In genomic region chr4:65416875-65417274, GRCh38 we compare ENCODE assay signal across 9 cellular contexts.
DNase-seq lines count a peak whose midpoint lies in the region; ATAC-seq and TF ChIP-seq lines count a peak whose summit lies in the region.
"Had no signal": no experiment of that assay in that cellular context is flagged by ENCODE, and none has a peak within 500 bp of the region (broad histone marks: within the 10 kb centered on the region; RNA-seq: fewer than 3 reads in every experiment).

No MANE protein-coding gene starts in this region.

- H2AFZ ChIP-seq in hepatocyte, result no peak overlapping the region

- WGBS in hepatocyte (ENCODE audit: low lambda C conversion rate, missing lambda C conversion rate), result 53% methylated on average over 3 of the region's 3 CpGs

- H3K4me3 ChIP-seq in BE2C (ENCODE audit: low read depth, low read length) (no peak overlapping the region), adipocyte (ENCODE audit: low read length) (no peak overlapping the region), hepatocyte (no peak overlapping the region)

- H3K27me3 ChIP-seq in BE2C (no peaks in the 10 kb centered on the region), adipocyte (replicated peaks; ENCODE audit: control insufficient read depth, insufficient read depth, low read length) (no peaks in the 10 kb centered on the region), hepatocyte (no peaks in the 10 kb centered on the region)

- no peaks in the 10 kb centered on the region for H4K20me1 ChIP-seq in hepatocyte (ENCODE audit: insufficient read depth, poor library complexity, severe bottlenecking)

- H3K9me3 ChIP-seq in BE2C, result no peaks in the 10 kb centered on the region
- no peaks in the 10 kb centered on the region for H3K9me3 ChIP-seq in adipocyte (ENCODE audit: control insufficient read depth, low read length)
- H3K9me3 ChIP-seq in hepatocyte (ENCODE audit: low read depth), result no peaks in the 10 kb centered on the region

- ATAC-seq in GM18870 (IDR thresholded peaks at IDR 0.05; ENCODE audit: unreplicated experiment), result no peak

- no peak for TF ChIP-seq CTCF in BE2C (IDR thresholded peaks at IDR 0.05; ENCODE audit: low read depth, low read length)
- no peak for TF ChIP-seq CTCF in hepatocyte (IDR thresholded peaks at IDR 0.05; ENCODE audit: poor library complexity)

- no peaks in the 10 kb centered on the region for H3K9me2 ChIP-seq in hepatocyte (replicated peaks; ENCODE audit: insufficient read depth)

- H3K4me1 ChIP-seq in BE2C (peaks cover 8% of the 10 kb centered on the region), adipocyte (ENCODE audit: control insufficient read depth, insufficient read depth, low read length) (no peaks in the 10 kb centered on the region), hepatocyte (ENCODE audit: insufficient read depth) (no peaks in the 10 kb centered on the region)

- no peak overlapping the region for H3K9ac ChIP-seq in adipocyte (ENCODE audit: low read length)

- H3K36me3 ChIP-seq in BE2C, result no peaks in the 10 kb centered on the region
- H3K36me3 ChIP-seq in adipocyte (ENCODE audit: control insufficient read depth, insufficient read depth, low read length, severe bottlenecking), result no peaks in the 10 kb centered on the region
- H3K36me3 ChIP-seq in hepatocyte (replicated peaks; ENCODE audit: insufficient read depth, low read depth), result no peaks in the 10 kb centered on the region

- H3K27ac ChIP-seq in hepatocyte, result no peak overlapping the region

- DNase-seq in BE2C (peak; percentile 33), NCI-H1105 (lab: John Stamatoyannopoulos, UW) (peak; percentile 91), adipocyte (ENCODE audit: low read depth) (peak; percentile 52), islet precursor cell (peak; percentile 46), hepatocyte (ENCODE audit: low spot score) (no peak)
- DNase-seq in stimulated activated CD4-positive, alpha-beta T cell treated with anti-CD3 and anti-CD28 coated beads, Interleukin-2, amount 100 ng/mL, for 24 hours, result no peak
- DNase-seq in stimulated activated CD8-positive, alpha-beta memory T cell treated with anti-CD3 and anti-CD28 coated beads, Interleukin-4, amount 100 ng/mL, for 48 hours, result no peak
- DNase-seq: CD4-positive, CD25-positive, alpha-beta regulatory T cell had no signal

- H3K79me2 ChIP-seq in hepatocyte, result no peaks in the 10 kb centered on the region

- no peak overlapping the region for H3K4me2 ChIP-seq in hepatocyte

Comparison
In these comparisons a context has a peak if more than half of its experiments do, and no peak if none do; other contexts are left out.
1. DNase-seq: peak in BE2C (single experiment), NCI-H1105 (single experiment), adipocyte (single experiment) and islet precursor cell (single experiment); none in hepatocyte (single experiment), stimulated activated CD4-positive, alpha-beta T cell treated with anti-CD3 and anti-CD28 coated beads, Interleukin-2, amount 100 ng/mL, for 24 hours (0 of 2) and stimulated activated CD8-positive, alpha-beta memory T cell treated with anti-CD3 and anti-CD28 coated beads, Interleukin-4, amount 100 ng/mL, for 48 hours (single experiment).